19 cellular contexts compared by ENCODE assay signal in genomic region chr11:19598876-19599275, GRCh38.
A peak's percentile ranks its signal among the peaks of the same experiment; 100 is the strongest.
DNase-seq lines count a peak whose midpoint lies in the region; ATAC-seq and TF ChIP-seq lines count a peak whose summit lies in the region.
"Had no signal": no experiment of that assay in that cellular context is flagged by ENCODE, and none has a peak within 500 bp of the region (broad histone marks: within the 10 kb centered on the region; RNA-seq: fewer than 3 reads in every experiment).

No MANE protein-coding gene starts in this region.

- H3K79me2 ChIP-seq in ACC112 (ENCODE audit: control insufficient read depth, insufficient read depth, low read length, unreplicated experiment): peaks cover 73% of the 10 kb centered on the region

- H3K4ac ChIP-seq in mesenchymal stem cell (ENCODE audit: low read depth in 1 of 2, low read length in 2 of 2): no peak overlapping the region

- peak overlapping the region in 1 of 7 donors; percentile 8 for H3K4me3 Mint-ChIP-seq in CD8-positive, alpha-beta memory T cell

- no peak overlapping the region for H3K18ac ChIP-seq in mesenchymal stem cell (ENCODE audit: low read depth in 1 of 2, low read length in 2 of 2)

- H3K4me1 Mint-ChIP-seq in CD8-positive, alpha-beta memory T cell: no peaks in the 10 kb centered on the region

- H2BK120ac ChIP-seq in mesenchymal stem cell (ENCODE audit: low read depth, low read length): no peak overlapping the region

- no peaks in the 10 kb centered on the region for H3K9me3 ChIP-seq in mesenchymal stem cell (ENCODE audit: control insufficient read depth, low read length)
- H3K9me3 ChIP-seq in skeletal muscle satellite cell (replicated peaks; ENCODE audit: low read length): no peaks in the 10 kb centered on the region
- H3K9me3 ChIP-seq in CD8-positive, alpha-beta memory T cell (ENCODE audit: low read length): no peaks in the 10 kb centered on the region

- no peak overlapping the region for H2AFZ ChIP-seq in ACC112 (ENCODE audit: low read length, unreplicated experiment)
- no peak overlapping the region for H2AFZ ChIP-seq in mesenchymal stem cell (ENCODE audit: low read depth, low read length)

- H2BK12ac ChIP-seq in mesenchymal stem cell (ENCODE audit: low read length in 2 of 2): no peak overlapping the region

- DNase-seq in mesenchymal stem cell: no peak
- no peak for DNase-seq in CD8-positive, alpha-beta memory T cell
- DNase-seq in activated T-cell treated with anti-CD3 and anti-CD28 coated beads for 4 hours: no peak
- DNase-seq in NOMO-1 treated with DMSO at 0.1 percent for 48 hours (lab: John Stamatoyannopoulos, UW; ENCODE audit: unreplicated experiment): no peak
- DNase-seq: 8988T, DMS53, GDM1, NCI-H1092, NCI-H1436, NCI-H187 treated with DMSO at 0.1 percent for 48 hours, NCI-H2107, NCI-H69, SHP77 treated with DMSO at 0.1 percent for 48 hours had no signal

- H3K79me1 ChIP-seq in mesenchymal stem cell (replicated peaks; ENCODE audit: low read length, poor library complexity, severe bottlenecking): peaks cover 6% of the 10 kb centered on the region

- H3K27ac ChIP-seq in ACC112 (ENCODE audit: low read depth, low read length): peak overlapping the region; percentile 99; the same call in 1 of the 2 replicates
- peak overlapping the region; percentile 9 for H3K27ac ChIP-seq in mesenchymal stem cell (ENCODE audit: low read length, poor library complexity, severe bottlenecking)
- H3K27ac ChIP-seq in CD8-positive, alpha-beta memory T cell (ENCODE audit: low read depth, low read length): no peak overlapping the region
- H3K27ac ChIP-seq: C4-2B had no signal

- H3K4me2 ChIP-seq in mesenchymal stem cell (ENCODE audit: low read length, poor library complexity, severe bottlenecking): no peak overlapping the region
- H3K4me2 ChIP-seq in skeletal muscle satellite cell (ENCODE audit: low read length): peak overlapping the region; percentile 93

- WGBS in mesenchymal stem cell: 59% methylated on average over 2 of the region's 2 CpGs

- no peak overlapping the region for H4K91ac ChIP-seq in mesenchymal stem cell (ENCODE audit: low read length)

- ATAC-seq in SK-N-SH treated with all-trans-retinoic acid at 6 μM for 48 hours (no peak), GM21619 (IDR thresholded peaks at IDR 0.05; ENCODE audit: unreplicated experiment) (no peak)
- ATAC-seq: K562 had no signal

- POLR2A ChIA-PET in CD8-positive, alpha-beta memory T cell (lab: Charles Lee): no interaction called here

- H2AK5ac ChIP-seq in mesenchymal stem cell (ENCODE audit: low read length, severe bottlenecking): peak overlapping the region; percentile 54

- peaks cover 0 to under 1% (median 0%) of the 10 kb centered on the region in 5 donors for H3K9me3 Mint-ChIP-seq in CD8-positive, alpha-beta memory T cell

- no peak overlapping the region for H2BK15ac ChIP-seq in mesenchymal stem cell (ENCODE audit: low read depth, poor library complexity, severe bottlenecking)

- CTCF ChIA-PET in CD8-positive, alpha-beta memory T cell (lab: Charles Lee): no interaction called here

- H3K36me3 ChIP-seq in ACC112 (ENCODE audit: insufficient read depth, low read length) (peaks cover 6% of the 10 kb centered on the region; the same call in 1 of the 2 replicates), mesenchymal stem cell (ENCODE audit: control insufficient read depth in 1 of 2, insufficient read depth in 2 of 2, low read depth in 1 of 2, low read length in 2 of 2) (no peaks in the 10 kb centered on the region), skeletal muscle satellite cell (ENCODE audit: insufficient read depth, low read length) (peaks cover 29% of the 10 kb centered on the region)
- H3K36me3 ChIP-seq in CD8-positive, alpha-beta memory T cell (ENCODE audit: insufficient read depth, low read length): no peaks in the 10 kb centered on the region

- H3K9ac ChIP-seq in mesenchymal stem cell (ENCODE audit: low read length) (no peak overlapping the region), skeletal muscle satellite cell (ENCODE audit: low read depth, low read length) (peak overlapping the region; percentile 93)

- no peaks in the 10 kb centered on the region for H3K27me3 ChIP-seq in ACC112 (ENCODE audit: insufficient read depth, low read length)
- no peaks in the 10 kb centered on the region for H3K27me3 ChIP-seq in mesenchymal stem cell (ENCODE audit: control insufficient read depth in 1 of 2, insufficient read depth in 1 of 2, low read length in 2 of 2)
- no peaks in the 10 kb centered on the region for H3K27me3 ChIP-seq in skeletal muscle satellite cell (ENCODE audit: control insufficient read depth, insufficient read depth, low read length)
- no peaks in the 10 kb centered on the region for H3K27me3 ChIP-seq in CD8-positive, alpha-beta memory T cell (ENCODE audit: insufficient read depth, low read length, poor library complexity, severe bottlenecking)

- no peak overlapping the region for H4K8ac ChIP-seq in mesenchymal stem cell (ENCODE audit: low read length)

- peak overlapping the region in 1 of 8 donors; percentile 86 for H3K27ac Mint-ChIP-seq in CD8-positive, alpha-beta memory T cell

- H3K4me1 ChIP-seq in ACC112 (ENCODE audit: control insufficient read depth, insufficient read depth, low read length, unreplicated experiment): peaks cover 53% of the 10 kb centered on the region
- H3K4me1 ChIP-seq in mesenchymal stem cell (ENCODE audit: control insufficient read depth, insufficient read depth, low read depth, low read length): peaks cover 30% of the 10 kb centered on the region
- H3K4me1 ChIP-seq in skeletal muscle satellite cell (ENCODE audit: control insufficient read depth, insufficient read depth, low read length): peaks cover 67% of the 10 kb centered on the region
- no peaks in the 10 kb centered on the region for H3K4me1 ChIP-seq in CD8-positive, alpha-beta memory T cell (ENCODE audit: insufficient read depth, low read length)

- peaks cover 15 to 34% of the 10 kb centered on the region in 2 donors for H3K27me3 Mint-ChIP-seq in CD8-positive, alpha-beta memory T cell

- H3K4me3 ChIP-seq in ACC112 (ENCODE audit: low read depth, low read length) (peak overlapping the region; percentile 45), mesenchymal stem cell (ENCODE audit: insufficient read depth in 1 of 2, low read depth in 1 of 2, low read length in 2 of 2) (no peak overlapping the region), skeletal muscle satellite cell (ENCODE audit: low read length) (peak overlapping the region; percentile 90)
- H3K4me3 ChIP-seq in CD8-positive, alpha-beta memory T cell (ENCODE audit: low read length): no peak overlapping the region
- H3K4me3 ChIP-seq: K562 had no signal

- H3K14ac ChIP-seq in mesenchymal stem cell (ENCODE audit: low read length in 2 of 2): peak overlapping the region in 1 of 2 experiments; percentile 44

- H3K36me3 Mint-ChIP-seq in CD8-positive, alpha-beta memory T cell: peaks cover 0 to 3% (median 0%) of the 10 kb centered on the region in 3 donors

- H3K23ac ChIP-seq in mesenchymal stem cell (ENCODE audit: low read length in 2 of 2): no peak overlapping the region

- no peak overlapping the region for H2BK5ac ChIP-seq in mesenchymal stem cell (ENCODE audit: low read depth, low read length, poor library complexity, severe bottlenecking)

TF ChIP-seq in SK-N-SH treated with all-trans-retinoic acid at 6 μM for 48 hours, 23 proteins besides CTCF, POLR2A, EP300 and RAD21:
- TF ChIP-seq ISL1 (CRISPR knock-in tag; IDR thresholded peaks at IDR 0.05) (no peak), CREB5 (CRISPR knock-in tag; IDR thresholded peaks at IDR 0.05; ENCODE audit: low read depth) (peak; percentile 3; the same call in 1 of the 2 replicates)

Comparison
In these comparisons a context has a peak if more than half of its experiments do, and no peak if none do; other contexts are left out.
1. H3K4me3 ChIP-seq: peak in ACC112 (single experiment) and skeletal muscle satellite cell (single experiment); none in mesenchymal stem cell (0 of 2) and CD8-positive, alpha-beta memory T cell (single experiment).